8 cellular contexts compared by ENCODE assay signal in the genomic region with DNA sequence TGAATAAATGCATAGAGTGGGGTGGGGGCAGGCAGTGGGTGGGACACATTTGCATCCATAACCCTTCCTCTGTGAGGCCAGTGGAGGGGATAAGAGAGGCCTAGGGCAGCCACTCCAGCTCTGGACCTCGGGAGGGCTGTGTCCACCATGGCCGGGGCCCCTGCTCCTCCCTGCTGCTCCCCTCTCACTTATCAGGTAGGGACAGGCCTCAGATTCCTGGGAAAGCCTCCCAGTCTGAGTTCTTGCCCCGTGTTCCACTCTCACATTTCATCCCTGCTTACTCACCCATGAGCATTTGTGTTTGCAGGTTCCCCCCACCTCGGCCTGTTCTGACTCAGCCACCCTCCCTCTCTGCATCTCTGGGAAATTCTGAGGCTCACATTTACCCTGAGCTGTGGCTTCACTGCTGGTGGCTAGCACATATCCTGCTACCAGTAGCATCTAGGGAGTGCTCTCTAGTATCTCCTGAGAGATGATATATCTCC.
A peak's percentile ranks its signal among the peaks of the same experiment; 100 is the strongest.
DNase-seq lines count a peak whose midpoint lies in the region; ATAC-seq and TF ChIP-seq lines count a peak whose summit lies in the region.

No MANE protein-coding gene starts in this region.

- H3K27me3 Mint-ChIP-seq in activated CD8-positive, alpha-beta T cell treated with anti-CD3 and anti-CD28 coated beads for 36 hours: no peaks in the 10 kb centered on the region
- H3K27me3 Mint-ChIP-seq in CD4-positive, alpha-beta T cell: no peaks in the 10 kb centered on the region

- H3K36me3 Mint-ChIP-seq in activated CD8-positive, alpha-beta T cell treated with anti-CD3 and anti-CD28 coated beads for 36 hours (ENCODE audit: low read depth): no peaks in the 10 kb centered on the region
- no peaks in the 10 kb centered on the region for H3K36me3 Mint-ChIP-seq in CD4-positive, alpha-beta T cell (ENCODE audit: low read depth)

- intact Hi-C loops in activated CD8-positive, alpha-beta T cell treated with anti-CD3 and anti-CD28 coated beads for 36 hours (cut with micrococcal nuclease): no loop called here
- intact Hi-C loops in CD4-positive, alpha-beta T cell (cut with DNase I, micrococcal nuclease): no loop called here

- H3K27ac ChIP-seq in CD4-positive, alpha-beta T cell (ENCODE audit: low read depth, low read length): no peak overlapping the region

- CTCF ChIA-PET in activated CD8-positive, alpha-beta T cell treated with anti-CD3 and anti-CD28 coated beads for 36 hours (lab: Charles Lee): interaction anchor here (0.7 to 2.5 kb wide), 8 partner anchors 8 to 50 kb away, joined by 3 to 11 read pairs (median 4); no protein-coding TSS in a partner anchor
- CTCF ChIA-PET in CD4-positive, alpha-beta T cell (lab: Charles Lee): no interaction called here

- no peak overlapping the region for H3K4me3 Mint-ChIP-seq in activated CD8-positive, alpha-beta T cell treated with anti-CD3 and anti-CD28 coated beads for 36 hours
- H3K4me3 Mint-ChIP-seq in CD4-positive, alpha-beta T cell: no peak overlapping the region

- peak; percentile 74 for DNase-seq in AG08395 (ENCODE audit: low spot score)
- peak; percentile 70 for DNase-seq in activated CD8-positive, alpha-beta T cell treated with anti-CD3 and anti-CD28 coated beads for 36 hours
- DNase-seq in non-pigmented ciliary epithelial cell (ENCODE audit: low read depth): peak; percentile 71
- no peak for DNase-seq in NCI-H2227 treated with DMSO at 0.1 percent for 48 hours (lab: John Stamatoyannopoulos, UW)
- DNase-seq in NCI-H1105 treated with DMSO at 0.1 percent for 48 hours (lab: John Stamatoyannopoulos, UW): no peak
- DNase-seq in CD4-positive, alpha-beta T cell: no peak

- no peaks in the 10 kb centered on the region for H3K9me3 ChIP-seq in CD4-positive, alpha-beta T cell (ENCODE audit: control insufficient read depth, low read length)

- no peaks in the 10 kb centered on the region for H3K27me3 ChIP-seq in CD4-positive, alpha-beta T cell (ENCODE audit: control insufficient read depth, insufficient read depth, low read length)

- H3K4me1 Mint-ChIP-seq in activated CD8-positive, alpha-beta T cell treated with anti-CD3 and anti-CD28 coated beads for 36 hours (ENCODE audit: low read depth): peaks cover 10% of the 10 kb centered on the region
- peaks cover 13% of the 10 kb centered on the region for H3K4me1 Mint-ChIP-seq in CD4-positive, alpha-beta T cell (ENCODE audit: low read depth)

- no peak for TF ChIP-seq CTCF in activated CD8-positive, alpha-beta T cell treated with anti-CD3 and anti-CD28 coated beads for 36 hours (IDR thresholded peaks at IDR 0.05)
- TF ChIP-seq CTCF in CD4-positive, alpha-beta T cell (IDR thresholded peaks at IDR 0.05): no peak

- H3K9me3 Mint-ChIP-seq in activated CD8-positive, alpha-beta T cell treated with anti-CD3 and anti-CD28 coated beads for 36 hours: no peaks in the 10 kb centered on the region
- no peaks in the 10 kb centered on the region for H3K9me3 Mint-ChIP-seq in CD4-positive, alpha-beta T cell

- no peak overlapping the region for H3K27ac Mint-ChIP-seq in activated CD8-positive, alpha-beta T cell treated with anti-CD3 and anti-CD28 coated beads for 36 hours
- no peak overlapping the region for H3K27ac Mint-ChIP-seq in CD4-positive, alpha-beta T cell

- POLR2A ChIA-PET in activated CD8-positive, alpha-beta T cell treated with anti-CD3 and anti-CD28 coated beads for 36 hours (lab: Charles Lee): no interaction called here
- POLR2A ChIA-PET in CD4-positive, alpha-beta T cell (lab: Charles Lee): no interaction called here

- ATAC-seq in GM19023 (IDR thresholded peaks at IDR 0.05; ENCODE audit: unreplicated experiment): peak; percentile 61
- ATAC-seq in HG03095 (IDR thresholded peaks at IDR 0.05; ENCODE audit: unreplicated experiment): peak; percentile 67
- peak; percentile 88 for ATAC-seq in activated CD8-positive, alpha-beta T cell treated with anti-CD3 and anti-CD28 coated beads for 36 hours
- no peak for ATAC-seq in CD4-positive, alpha-beta T cell (ENCODE audit: poor library complexity)

Comparison
In these comparisons a context has a peak if more than half of its experiments do, and no peak if none do; other contexts are left out.
1. DNase-seq: peak in AG08395 (single experiment), activated CD8-positive, alpha-beta T cell treated with anti-CD3 and anti-CD28 coated beads for 36 hours (single experiment) and non-pigmented ciliary epithelial cell (single experiment); none in NCI-H2227 treated with DMSO at 0.1 percent for 48 hours (single experiment), NCI-H1105 treated with DMSO at 0.1 percent for 48 hours (single experiment) and CD4-positive, alpha-beta T cell (0 of 10).